9 cellular contexts compared by ENCODE assay signal in the genomic region with DNA sequence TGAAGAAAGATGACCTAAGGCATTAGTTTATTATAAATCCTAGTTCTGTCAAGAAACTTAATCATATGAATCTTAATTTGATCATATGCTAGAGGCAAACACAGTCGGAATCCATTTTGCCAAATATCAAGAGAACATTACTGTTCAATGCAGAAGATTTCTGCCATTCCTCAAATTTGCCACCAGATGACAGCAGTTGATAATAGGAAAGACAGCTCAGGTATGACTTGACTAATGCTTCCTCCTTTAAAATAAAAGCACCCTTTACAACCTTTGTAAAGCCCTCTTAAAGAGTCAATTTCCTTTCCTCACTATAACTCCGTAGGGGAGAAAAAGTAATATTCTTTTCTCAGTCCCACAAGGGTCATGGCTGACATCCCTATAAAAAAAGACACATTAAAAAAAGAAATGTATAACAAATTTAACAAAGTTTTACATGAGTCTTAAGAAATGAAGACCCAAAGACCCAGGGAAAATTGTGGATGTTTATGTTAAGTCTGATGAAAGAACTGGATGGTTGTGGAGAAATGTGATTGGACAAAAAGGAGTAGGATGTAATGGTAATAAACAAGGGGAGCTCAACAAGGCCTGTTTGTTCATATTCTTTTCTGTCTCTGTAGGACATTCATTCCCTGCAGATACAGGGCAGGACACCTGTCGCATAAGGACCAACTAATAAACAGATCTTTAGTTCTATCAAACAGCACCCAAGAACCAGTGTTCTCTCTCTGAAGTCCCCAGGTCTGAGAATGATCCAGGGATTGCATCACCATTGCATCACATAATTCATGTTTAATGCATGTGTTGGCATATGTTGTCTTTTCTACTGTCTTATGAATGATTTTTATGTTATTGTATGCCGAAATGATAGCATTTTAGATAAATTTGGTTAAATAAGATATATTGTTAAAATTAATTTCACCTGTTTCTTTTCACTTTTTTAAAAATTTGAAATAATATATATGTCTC. TPM values are rescaled to one million over a fixed set of nuclear protein-coding genes. Genes with fewer than 3 reads are reported as not detected.
DNase-seq lines count a peak whose midpoint lies in the region; ATAC-seq, FAIRE-seq and TF ChIP-seq lines count a peak whose summit lies in the region.
"Had no signal": no experiment of that assay in that cellular context is flagged by ENCODE, and none has a peak within 500 bp of the region (broad histone marks: within the 10 kb centered on the region; RNA-seq: fewer than 3 reads in every experiment).

No MANE protein-coding gene starts in this region.

- no peaks in the 10 kb centered on the region for H3K9me3 Mint-ChIP-seq in activated naive CD4-positive, alpha-beta T cell treated with anti-CD3 and anti-CD28 coated beads, Interleukin-2, amount 50 U/mL, for 24 hours
- H3K9me3 Mint-ChIP-seq in activated naive CD8-positive, alpha-beta T cell treated with anti-CD3 and anti-CD28 coated beads for 36 hours = peaks cover 15% of the 10 kb centered on the region

- TF ChIP-seq POLR2A in H54 (IDR thresholded peaks at IDR 0.05; ENCODE audit: low read depth, low read length) = no peak

- TF ChIP-seq CTCF in coronary artery (IDR thresholded peaks at IDR 0.05) = no peak

- no peak for DNase-seq in activated naive CD4-positive, alpha-beta T cell treated with Interleukin-2 at 50 U/mL for 16 hours
- DNase-seq in H54 (ENCODE audit: insufficient read length, low spot score) (no peak), NAMALWA (ENCODE audit: low spot score) (peak; percentile 54), left colon (no peak), coronary artery (ENCODE audit: low spot score) (no peak), T-helper 9 cell (no peak)
- no peak for DNase-seq in activated naive CD8-positive, alpha-beta T cell treated with anti-CD3 and anti-CD28 coated beads for 36 hours

- H3K4me3 Mint-ChIP-seq in activated naive CD4-positive, alpha-beta T cell treated with anti-CD3 and anti-CD28 coated beads, Interleukin-2, amount 50 U/mL, for 24 hours = peak overlapping the region; percentile 77
- no peak overlapping the region for H3K4me3 Mint-ChIP-seq in activated naive CD8-positive, alpha-beta T cell treated with anti-CD3 and anti-CD28 coated beads for 36 hours

- peaks cover 40% of the 10 kb centered on the region for H3K4me1 Mint-ChIP-seq in activated naive CD4-positive, alpha-beta T cell treated with anti-CD3 and anti-CD28 coated beads, Interleukin-2, amount 50 U/mL, for 24 hours
- peaks cover 39% of the 10 kb centered on the region for H3K4me1 Mint-ChIP-seq in activated naive CD8-positive, alpha-beta T cell treated with anti-CD3 and anti-CD28 coated beads for 36 hours

- intact Hi-C loops in left colon (cut with DNase I, micrococcal nuclease) = no loop called here

- ATAC-seq in left colon = peak; percentile 40

- peaks cover 5% of the 10 kb centered on the region for H3K27me3 Mint-ChIP-seq in activated naive CD4-positive, alpha-beta T cell treated with anti-CD3 and anti-CD28 coated beads, Interleukin-2, amount 50 U/mL, for 24 hours
- peaks cover 32% of the 10 kb centered on the region for H3K27me3 Mint-ChIP-seq in activated naive CD8-positive, alpha-beta T cell treated with anti-CD3 and anti-CD28 coated beads for 36 hours

- peaks cover 1% of the 10 kb centered on the region for H3K36me3 Mint-ChIP-seq in activated naive CD4-positive, alpha-beta T cell treated with anti-CD3 and anti-CD28 coated beads, Interleukin-2, amount 50 U/mL, for 24 hours
- H3K36me3 Mint-ChIP-seq in activated naive CD8-positive, alpha-beta T cell treated with anti-CD3 and anti-CD28 coated beads for 36 hours = peaks cover 15% of the 10 kb centered on the region

- no peak overlapping the region for H3K27ac ChIP-seq in coronary artery

- FAIRE-seq in H54 (lab: Jason Lieb, UNC) = peak; percentile 23

- H3K4me3 ChIP-seq in coronary artery = no peak overlapping the region

- peak overlapping the region; percentile 96 for H3K27ac Mint-ChIP-seq in activated naive CD4-positive, alpha-beta T cell treated with anti-CD3 and anti-CD28 coated beads, Interleukin-2, amount 50 U/mL, for 24 hours
- H3K27ac Mint-ChIP-seq in activated naive CD8-positive, alpha-beta T cell treated with anti-CD3 and anti-CD28 coated beads for 36 hours = peak overlapping the region; percentile 80

RNA-seq across cellular contexts. Expression of a gene that starts 23.0 kb away (rescaled TPM):
- total RNA-seq in activated naive CD8-positive, alpha-beta T cell treated with anti-CD3 and anti-CD28 coated beads for 36 hours = not detected
- total RNA-seq in left colon = not detected
- total RNA-seq: urinary bladder had no signal
